In the genomic region with DNA sequence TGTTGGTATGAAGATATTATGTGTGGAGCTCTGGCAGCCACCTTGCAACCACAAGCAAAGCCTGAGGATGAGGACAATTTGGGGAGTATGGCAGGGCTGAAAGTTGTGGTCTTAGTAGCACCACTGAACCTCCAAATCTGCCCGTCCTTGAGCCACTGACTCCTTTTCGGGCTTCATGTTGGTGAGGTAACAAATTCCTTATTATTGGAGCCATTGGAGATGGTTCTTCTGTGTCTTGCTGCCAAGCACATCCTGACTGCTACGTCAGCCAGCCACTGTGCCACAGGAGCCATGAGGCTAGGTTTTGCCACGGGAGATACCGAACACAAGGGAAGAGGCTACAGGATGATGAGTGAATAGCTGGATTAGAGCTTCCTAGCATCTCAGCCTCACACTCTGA, we compare ENCODE assay signal across 21 cellular contexts.
DNase-seq lines count a peak whose midpoint lies in the region; ATAC-seq, FAIRE-seq and TF ChIP-seq lines count a peak whose summit lies in the region.
"Had no signal": no experiment of that assay in that cellular context is flagged by ENCODE, and none has a peak within 500 bp of the region (broad histone marks: within the 10 kb centered on the region; RNA-seq: fewer than 3 reads in every experiment).

No MANE protein-coding gene starts in this region.

- no peaks in the 10 kb centered on the region for H3K9me3 ChIP-seq in RWPE2 (ENCODE audit: severe bottlenecking)
- no peaks in the 10 kb centered on the region for H3K9me3 ChIP-seq in astrocyte (ENCODE audit: insufficient read depth, low read depth, low read length)
- no peaks in the 10 kb centered on the region for H3K9me3 ChIP-seq in smooth muscle cell (replicated peaks; ENCODE audit: low read depth)
- H3K9me3 ChIP-seq in HAP-1: no peaks in the 10 kb centered on the region
- H3K9me3 ChIP-seq in spleen: no peaks in the 10 kb centered on the region

- no peak for TF ChIP-seq POLR2A in spleen (IDR thresholded peaks at IDR 0.05)

- H3F3A ChIP-seq in smooth muscle cell (ENCODE audit: low read depth): peaks cover 9% of the 10 kb centered on the region

- DNase-seq in RWPE2 (ENCODE audit: low spot score) (peak; percentile 38), astrocyte (ENCODE audit: low read depth) (no peak), mesenteric fat pad (ENCODE audit: low spot score) (peak; percentile 53), smooth muscle cell (lab: John Stamatoyannopoulos, UW; ENCODE audit: unreplicated experiment) (no peak), HAP-1 (ENCODE audit: low spot score in 2 of 2) (no peak), dorsolateral prefrontal cortex (no peak), spleen (no peak)
- DNase-seq: ACHN; AML-193; CD4-positive, alpha-beta memory T cell; DMS153; DMS79; GDM1; H7; IMR-90 had no signal

- intact Hi-C loops in dorsolateral prefrontal cortex (cut with DNase I): no loop called here
- intact Hi-C loops in spleen (cut with DNase I; ENCODE audit: low total_unique reads): no loop called here

- 83% methylated on average over 5 of the region's 5 CpGs for WGBS in smooth muscle cell (ENCODE audit: low lambda C conversion rate)
- 80 to 88% (median 85%) methylated on average over 5 of the region's 5 CpGs for WGBS in spleen, 5 donors

- H3K27ac ChIP-seq in RWPE2 (ENCODE audit: poor library complexity, severe bottlenecking): no peak overlapping the region
- no peak overlapping the region for H3K27ac ChIP-seq in astrocyte (ENCODE audit: low read depth, low read length)
- no peak overlapping the region for H3K27ac ChIP-seq in smooth muscle cell (ENCODE audit: low read depth)
- no peak overlapping the region for H3K27ac ChIP-seq in dorsolateral prefrontal cortex
- H3K27ac ChIP-seq in spleen: no peak overlapping the region
- H3K27ac ChIP-seq: C4-2B had no signal

- TF ChIP-seq CTCF in RWPE2 (IDR thresholded peaks at IDR 0.05; ENCODE audit: poor library complexity, severe bottlenecking) (no peak), astrocyte (IDR thresholded peaks at IDR 0.05; ENCODE audit: insufficient read depth, low read depth, low read length) (no peak), smooth muscle cell (IDR thresholded peaks at IDR 0.05; ENCODE audit: borderline replicate concordance, insufficient read depth, poor library complexity, severe bottlenecking) (no peak), dorsolateral prefrontal cortex (IDR thresholded peaks at IDR 0.05 in 54 of 56, conservative IDR thresholded peaks at IDR 0.05 in 2 of 56; ENCODE audit: low read depth in 1 of 56, partially characterized antibody in 56 of 56) (no peak), spleen (IDR thresholded peaks at IDR 0.05 in 8 of 11, conservative IDR thresholded peaks at IDR 0.05 in 3 of 11) (no peak)

- in situ Hi-C loops in HAP-1 (cut with MboI; ENCODE audit: low sequenced_read_pairs): no loop called here

- peaks cover 4% of the 10 kb centered on the region for H3K9me3 Mint-ChIP-seq in astrocyte (ENCODE audit: unreplicated experiment)
- H3K9me3 Mint-ChIP-seq: GM23338 had no signal

- H3K4me3 ChIP-seq in RWPE2 (ENCODE audit: severe bottlenecking) (no peak overlapping the region), astrocyte (ENCODE audit: insufficient read depth, low read depth, low read length) (no peak overlapping the region), smooth muscle cell (no peak overlapping the region), HAP-1 (no peak overlapping the region), dorsolateral prefrontal cortex (no peak overlapping the region), spleen (no peak overlapping the region)
- H3K4me3 ChIP-seq: GM23338 had no signal

- no peaks in the 10 kb centered on the region for H3K79me2 ChIP-seq in astrocyte (ENCODE audit: insufficient read depth, low read length)
- H3K79me2 ChIP-seq in smooth muscle cell (ENCODE audit: low read depth): no peaks in the 10 kb centered on the region

- no peak for FAIRE-seq in astrocyte (lab: Jason Lieb, UNC)
- FAIRE-seq: A204.1, GM12892, GM18507 had no signal

- H3K4me1 Mint-ChIP-seq in astrocyte (ENCODE audit: low read depth, unreplicated experiment): peaks cover 31% of the 10 kb centered on the region

- no peaks in the 10 kb centered on the region for H3K36me3 ChIP-seq in RWPE2 (ENCODE audit: low read depth)
- no peaks in the 10 kb centered on the region for H3K36me3 ChIP-seq in astrocyte (ENCODE audit: insufficient read depth, low read length)
- no peaks in the 10 kb centered on the region for H3K36me3 ChIP-seq in smooth muscle cell (ENCODE audit: low read depth)
- H3K36me3 ChIP-seq in HAP-1 (replicated peaks): no peaks in the 10 kb centered on the region
- H3K36me3 ChIP-seq in spleen: no peaks in the 10 kb centered on the region

- no peak for ATAC-seq in RWPE2 (ENCODE audit: low read depth)
- no peak for ATAC-seq in activated CD4-positive, CD25-positive, alpha-beta regulatory T cell treated with anti-CD3 and anti-CD28 coated beads, Interleukin-2, amount 50 U/mL, for 24 hours
- ATAC-seq: GM23338 had no signal

- peak overlapping the region; percentile 34 for H3K27ac Mint-ChIP-seq in astrocyte (ENCODE audit: unreplicated experiment)
- H3K27ac Mint-ChIP-seq: CD4-positive, alpha-beta memory T cell; GM23338 had no signal

- no peak overlapping the region for H3K4me2 ChIP-seq in astrocyte (ENCODE audit: low read length)
- peak overlapping the region; percentile 82 for H3K4me2 ChIP-seq in smooth muscle cell
- H3K4me2 ChIP-seq: GM23338 had no signal

- peaks cover 2% of the 10 kb centered on the region for H3K36me3 Mint-ChIP-seq in astrocyte (ENCODE audit: low read depth, unreplicated experiment)
- H3K36me3 Mint-ChIP-seq: CD4-positive, alpha-beta memory T cell had no signal

- no peak overlapping the region for H3K4me3 Mint-ChIP-seq in astrocyte (ENCODE audit: unreplicated experiment)
- H3K4me3 Mint-ChIP-seq: CD4-positive, alpha-beta memory T cell; GM23338 had no signal

- H4K20me1 ChIP-seq in astrocyte (ENCODE audit: insufficient read depth, low read length): no peaks in the 10 kb centered on the region
- no peaks in the 10 kb centered on the region for H4K20me1 ChIP-seq in smooth muscle cell (ENCODE audit: low read depth)

- H3K27me3 Mint-ChIP-seq in astrocyte (ENCODE audit: low read depth, unreplicated experiment): peaks cover 30% of the 10 kb centered on the region

- H3K27me3 ChIP-seq in RWPE2 (ENCODE audit: insufficient read depth, poor library complexity, severe bottlenecking): peaks cover 5% of the 10 kb centered on the region
- peaks cover 12% of the 10 kb centered on the region for H3K27me3 ChIP-seq in astrocyte (ENCODE audit: insufficient read depth, low read length)
- no peaks in the 10 kb centered on the region for H3K27me3 ChIP-seq in smooth muscle cell (ENCODE audit: low read depth)
- H3K27me3 ChIP-seq in HAP-1 (ENCODE audit: low read depth): peaks cover 5% of the 10 kb centered on the region; the same call in 1 of the 2 replicates
- H3K27me3 ChIP-seq in dorsolateral prefrontal cortex: peaks cover 0 to 87% (median 30%) of the 10 kb centered on the region in 45 donors
- H3K27me3 ChIP-seq in spleen (replicated peaks in 1 of 7): peaks cover 0 to 67% (median 0%) of the 10 kb centered on the region in 7 donors

- H3K9ac ChIP-seq in astrocyte (ENCODE audit: low read length): no peak overlapping the region
- H3K9ac ChIP-seq in smooth muscle cell (ENCODE audit: low read depth): no peak overlapping the region

- H2AFZ ChIP-seq in astrocyte (ENCODE audit: low read depth, low read length): no peak overlapping the region
- H2AFZ ChIP-seq in smooth muscle cell (ENCODE audit: low read depth): no peak overlapping the region
- H2AFZ ChIP-seq: GM23338 had no signal

- peaks cover 14% of the 10 kb centered on the region for H3K4me1 ChIP-seq in RWPE2 (ENCODE audit: insufficient read depth, poor library complexity, severe bottlenecking)
- peaks cover 27% of the 10 kb centered on the region for H3K4me1 ChIP-seq in astrocyte (ENCODE audit: insufficient read depth, low read length)
- peaks cover 13% of the 10 kb centered on the region for H3K4me1 ChIP-seq in smooth muscle cell (ENCODE audit: low read depth)
- no peaks in the 10 kb centered on the region for H3K4me1 ChIP-seq in HAP-1
- no peaks in the 10 kb centered on the region for H3K4me1 ChIP-seq in spleen

Comparison
In these comparisons a context has a peak if more than half of its experiments do, and no peak if none do; other contexts are left out.
1. DNase-seq: peak in RWPE2 (single experiment) and mesenteric fat pad (single experiment); none in astrocyte (single experiment), smooth muscle cell (single experiment), HAP-1 (0 of 2), dorsolateral prefrontal cortex (0 of 10) and spleen (single experiment).